In the genomic region with DNA sequence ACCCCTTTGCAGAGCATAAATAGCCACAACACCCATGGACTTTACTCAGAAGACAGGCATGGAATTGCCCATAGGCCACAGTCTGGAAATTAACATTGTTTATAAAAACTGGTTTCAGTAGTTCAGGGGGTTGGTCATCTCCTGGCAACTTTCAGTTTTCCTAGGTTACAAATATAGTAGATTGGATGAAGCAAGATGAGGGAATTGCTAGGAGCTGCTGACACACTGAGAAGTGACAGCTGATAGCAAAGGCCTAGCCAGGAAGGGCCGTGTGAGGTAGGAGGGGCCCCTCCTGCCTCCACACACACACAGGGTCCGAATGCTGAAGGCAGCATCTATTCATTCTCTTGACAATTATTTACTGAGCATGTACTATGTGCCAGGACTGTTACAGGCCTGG, we compare ENCODE assay signal across 18 cellular contexts. TPM values are rescaled to one million over a fixed set of nuclear protein-coding genes. Genes with fewer than 3 reads are reported as not detected.
DNase-seq lines count a peak whose midpoint lies in the region; ATAC-seq and TF ChIP-seq lines count a peak whose summit lies in the region.
"Had no signal": no experiment of that assay in that cellular context is flagged by ENCODE, and none has a peak within 500 bp of the region (broad histone marks: within the 10 kb centered on the region; RNA-seq: fewer than 3 reads in every experiment).

No MANE protein-coding gene starts in this region.

- H3K79me2 ChIP-seq in ACC112 (ENCODE audit: control insufficient read depth, insufficient read depth, low read length, unreplicated experiment) = no peaks in the 10 kb centered on the region

- intact Hi-C loops in left ventricle myocardium superior (cut with micrococcal nuclease) = no loop called here

- CTCF ChIA-PET in HEK293 (lab: Yijun Ruan, JAX) = interaction anchor here (0.6 kb wide), 1 partner anchor 31 kb away, joined by 3 read pairs; no protein-coding TSS in a partner anchor

- ATAC-seq in left ventricle myocardium superior = peak; percentile 68
- ATAC-seq in GM18520 (IDR thresholded peaks at IDR 0.05; ENCODE audit: unreplicated experiment) = no peak
- no peak for ATAC-seq in HG03095 (IDR thresholded peaks at IDR 0.05; ENCODE audit: unreplicated experiment)
- ATAC-seq: activated CD8-positive, alpha-beta T cell treated with anti-CD3 and anti-CD28 coated beads, Interleukin-2, amount 10 ng/mL, durations not matched to agents 7 days and 5 days had no signal

- H3K9me3 ChIP-seq in HEK293 (ENCODE audit: control insufficient read depth, insufficient read depth, low read depth, low read length) = no peaks in the 10 kb centered on the region

- TF ChIP-seq CTCF in HEK293 (tag by site-specific recombination; IDR thresholded peaks at IDR 0.05) (no peak), choroid plexus epithelial cell (conservative IDR thresholded peaks at IDR 0.05; ENCODE audit: low read depth, low read length) (no peak)

- H3K4me1 ChIP-seq in ACC112 (ENCODE audit: control insufficient read depth, insufficient read depth, low read length, unreplicated experiment) = peaks cover 33% of the 10 kb centered on the region
- H3K4me1 ChIP-seq in HEK293 (ENCODE audit: control insufficient read depth, insufficient read depth, low read length) = peaks cover 3% of the 10 kb centered on the region; the same call in 1 of the 2 replicates

- H3K4me3 ChIP-seq in ACC112 (ENCODE audit: low read depth, low read length) (no peak overlapping the region), HEK293 (ENCODE audit: low read depth, low read length) (no peak overlapping the region), choroid plexus epithelial cell (ENCODE audit: low read depth, low read length) (no peak overlapping the region)
- H3K4me3 ChIP-seq: SJCRH30 had no signal

- H3K27ac ChIP-seq in ACC112 (ENCODE audit: low read depth, low read length) = peak overlapping the region; percentile 71
- no peak overlapping the region for H3K27ac ChIP-seq in HEK293 (ENCODE audit: extremely low read depth, low read depth, low read length)
- H3K27ac ChIP-seq: SJCRH30 had no signal

- peak overlapping the region; percentile 74 for H2AFZ ChIP-seq in ACC112 (ENCODE audit: low read length, unreplicated experiment)

- DNase-seq in choroid plexus epithelial cell (ENCODE audit: low read depth) (peak; percentile 24), left ventricle myocardium superior (peak; percentile 43), GM19240 (ENCODE audit: insufficient read length, low spot score) (no peak), RKO (ENCODE audit: low spot score) (no peak)
- DNase-seq: activated CD8-positive, alpha-beta T cell treated with anti-CD3 and anti-CD28 coated beads, Interleukin-2, amount 10 ng/mL, durations not matched to agents 7 days and 5 days; activated T-cell treated with anti-CD3 and anti-CD28 coated beads, Interleukin-2, amount 50 U/mL, for 48 hours; CD4-positive, alpha-beta T cell; GOT3; hippocampal formation; NCI-H1048; NCI-H2081 treated with DMSO at 0.1 percent for 48 hours; NCI-H526 treated with DMSO at 0.1 percent for 48 hours had no signal

- POLR2A ChIA-PET in HEK293 (lab: Yijun Ruan, JAX) = no interaction called here

- H3K36me3 ChIP-seq in ACC112 (ENCODE audit: insufficient read depth, low read length) (no peaks in the 10 kb centered on the region), HEK293 (ENCODE audit: control insufficient read depth in 2 of 2, insufficient read depth in 1 of 2, low read length in 2 of 2) (peaks cover 5 to 6% of the 10 kb centered on the region in 2 experiments; a peak in 2 of 3 replicates)
- H3K36me3 ChIP-seq: SJCRH30 had no signal

- H3K27me3 ChIP-seq in ACC112 (ENCODE audit: insufficient read depth, low read length) = no peaks in the 10 kb centered on the region
- H3K27me3 ChIP-seq: SJCRH30 had no signal

TF ChIP-seq in HEK293, 187 proteins besides CTCF, POLR2A, EP300 and RAD21:
- TF ChIP-seq PRDM4 (tag by site-specific recombination; IDR thresholded peaks at IDR 0.05) = no peak
- peak; percentile 81 for TF ChIP-seq ZNF664 (tag by site-specific recombination; IDR thresholded peaks at IDR 0.05)

RNA-seq across cellular contexts. Expression of gene GALNT16, which starts 8.3 kb away (rescaled TPM):
- 101 TPM for total RNA-seq in left ventricle myocardium superior
- total RNA-seq: activated CD8-positive, alpha-beta T cell treated with anti-CD3 and anti-CD28 coated beads, Interleukin-2, amount 10 ng/mL, durations not matched to agents 7 days and 5 days; CD4-positive, alpha-beta T cell; T-helper 2 cell treated with Interferon-gamma antibody and Interleukin-4, amounts not matched to agents 100 ng/mL and 5 ng/mL, for 36 hours had no signal

Comparison
In these comparisons a context has a peak if more than half of its experiments do, and no peak if none do; other contexts are left out.
1. DNase-seq: peak in choroid plexus epithelial cell (single experiment) and left ventricle myocardium superior (single experiment); none in GM19240 (single experiment) and RKO (single experiment).